In genomic region chr9:109986423-109987055, GRCh38 we compare ENCODE assay signal across 11 cellular contexts.
A peak's percentile ranks its signal among the peaks of the same experiment; 100 is the strongest.
DNase-seq lines count a peak whose midpoint lies in the region; ATAC-seq and TF ChIP-seq lines count a peak whose summit lies in the region.
"Had no signal": no experiment of that assay in that cellular context is flagged by ENCODE, and none has a peak within 500 bp of the region (broad histone marks: within the 10 kb centered on the region; RNA-seq: fewer than 3 reads in every experiment).

No MANE protein-coding gene starts in this region.

- H3K4me1 ChIP-seq in ascending aorta: peaks cover 0 to 30% of the 10 kb centered on the region in 2 donors
- H3K4me1 ChIP-seq in thoracic aorta (ENCODE audit: control insufficient read depth in 1 of 2, low read depth in 2 of 2): peaks cover 28 to 57% of the 10 kb centered on the region in 2 donors

- peaks cover 21% of the 10 kb centered on the region for H3K36me3 Mint-ChIP-seq in HFFc6 (ENCODE audit: low read depth)

- no peaks in the 10 kb centered on the region for H3K27me3 ChIP-seq in ascending aorta
- H3K27me3 ChIP-seq in thoracic aorta (replicated peaks; ENCODE audit: insufficient read depth): no peaks in the 10 kb centered on the region

- H3K27ac ChIP-seq in ascending aorta (peak overlapping the region; percentile 72 to 74), thoracic aorta (peak overlapping the region; percentile 81 to 88)

- H3K9me3 Mint-ChIP-seq in HFFc6: peaks cover 7% of the 10 kb centered on the region

- H3K36me3 ChIP-seq in ascending aorta: no peaks in the 10 kb centered on the region
- no peaks in the 10 kb centered on the region for H3K36me3 ChIP-seq in thoracic aorta

- intact Hi-C loops in ascending aorta (cut with DNase I): loop anchor here (5.0 kb wide), 1 partner anchor 66 kb away; no protein-coding TSS in a partner anchor

- peaks cover 52% of the 10 kb centered on the region for H3K4me1 Mint-ChIP-seq in HFFc6 (ENCODE audit: low read depth)

- H3K4me3 ChIP-seq in ascending aorta (no peak overlapping the region), thoracic aorta (peak overlapping the region; percentile 26)
- H3K4me3 ChIP-seq: skin epidermis had no signal

- peak overlapping the region; percentile 92 for H3K27ac Mint-ChIP-seq in HFFc6
- H3K27ac Mint-ChIP-seq: stimulated activated naive CD8-positive, alpha-beta T cell treated with anti-CD3 and anti-CD28 coated beads, Interleukin-15, Interleukin-2, amounts not matched to agents 100 ng/mL and 50 ng/mL, for 24 hours had no signal

- no peaks in the 10 kb centered on the region for H3K9me3 ChIP-seq in ascending aorta
- H3K9me3 ChIP-seq in thoracic aorta: no peaks in the 10 kb centered on the region

- ATAC-seq in thoracic aorta (ENCODE audit: insufficient number of reproducible peaks, low FRiP score, low read depth) (no peak), GM19023 (IDR thresholded peaks at IDR 0.05; ENCODE audit: unreplicated experiment) (no peak)

- DNase-seq in HFFc6: peak; percentile 93
- DNase-seq in ascending aorta (ENCODE audit: low spot score in 2 of 2): no peak
- DNase-seq in hepatic stellate cell (ENCODE audit: low spot score): peak; percentile 61
- DNase-seq in thoracic aorta (ENCODE audit: low spot score): no peak
- DNase-seq in H4 (ENCODE audit: low spot score): no peak
- DNase-seq in retina: no peak
- DNase-seq: left cardiac atrium, NCI-H1417 had no signal

- TF ChIP-seq CTCF in HFFc6 (IDR thresholded peaks at IDR 0.05) (no peak), ascending aorta (IDR thresholded peaks at IDR 0.05) (no peak), thoracic aorta (IDR thresholded peaks at IDR 0.05) (no peak)

- peak overlapping the region; percentile 72 for H3K4me3 Mint-ChIP-seq in HFFc6
- H3K4me3 Mint-ChIP-seq: stimulated activated naive CD8-positive, alpha-beta T cell treated with anti-CD3 and anti-CD28 coated beads, Interleukin-15, Interleukin-2, amounts not matched to agents 100 ng/mL and 50 ng/mL, for 24 hours had no signal

- H3K27me3 Mint-ChIP-seq in HFFc6 (ENCODE audit: insufficient read depth): peaks cover 2% of the 10 kb centered on the region; the same call in 1 of the 2 replicates
- H3K27me3 Mint-ChIP-seq: stimulated activated naive CD8-positive, alpha-beta T cell treated with anti-CD3 and anti-CD28 coated beads, Interleukin-15, Interleukin-2, amounts not matched to agents 100 ng/mL and 50 ng/mL, for 24 hours had no signal

Comparison
In these comparisons a context has a peak if more than half of its experiments do, and no peak if none do; other contexts are left out.
1. DNase-seq: peak in HFFc6 (single experiment) and hepatic stellate cell (single experiment); none in ascending aorta (0 of 2), thoracic aorta (single experiment), H4 (single experiment) and retina (single experiment).